19 cellular contexts compared by ENCODE assay signal in genomic region chr5:67765697-67766096, GRCh38.
"Had no signal": no experiment of that assay in that cellular context is flagged by ENCODE, and none has a peak within 500 bp of the region (broad histone marks: within the 10 kb centered on the region; RNA-seq: fewer than 3 reads in every experiment).

No MANE protein-coding gene starts in this region.

- H3K9me3 ChIP-seq: SK-N-SH had no signal

- H3K9ac ChIP-seq: SK-N-SH had no signal

- H3K36me3 ChIP-seq: MG63 had no signal

- H3K27ac ChIP-seq: RWPE1 had no signal

- DNase-seq: KBM-7, MG63, NCI-H1092, NCI-H1105 treated with DMSO at 0.1 percent for 48 hours, NCI-H1417 treated with DMSO at 0.1 percent for 48 hours, NCI-H187, NCI-H2029, NCI-H2081 treated with DMSO at 0.1 percent for 48 hours, NCI-H2171, NCI-H524 treated with DMSO at 0.1 percent for 48 hours, NCI-H69, NCI-H774, PC-3, SHP77, SK-N-SH, SW 1271, T-helper 1 cell had no signal

- ATAC-seq: Panc1, PC-3 had no signal

- H3K4me2 ChIP-seq: SK-N-SH had no signal

- H3K27me3 ChIP-seq: MG63 had no signal

- H3K4me3 ChIP-seq: MG63 had no signal
